In the genomic region with DNA sequence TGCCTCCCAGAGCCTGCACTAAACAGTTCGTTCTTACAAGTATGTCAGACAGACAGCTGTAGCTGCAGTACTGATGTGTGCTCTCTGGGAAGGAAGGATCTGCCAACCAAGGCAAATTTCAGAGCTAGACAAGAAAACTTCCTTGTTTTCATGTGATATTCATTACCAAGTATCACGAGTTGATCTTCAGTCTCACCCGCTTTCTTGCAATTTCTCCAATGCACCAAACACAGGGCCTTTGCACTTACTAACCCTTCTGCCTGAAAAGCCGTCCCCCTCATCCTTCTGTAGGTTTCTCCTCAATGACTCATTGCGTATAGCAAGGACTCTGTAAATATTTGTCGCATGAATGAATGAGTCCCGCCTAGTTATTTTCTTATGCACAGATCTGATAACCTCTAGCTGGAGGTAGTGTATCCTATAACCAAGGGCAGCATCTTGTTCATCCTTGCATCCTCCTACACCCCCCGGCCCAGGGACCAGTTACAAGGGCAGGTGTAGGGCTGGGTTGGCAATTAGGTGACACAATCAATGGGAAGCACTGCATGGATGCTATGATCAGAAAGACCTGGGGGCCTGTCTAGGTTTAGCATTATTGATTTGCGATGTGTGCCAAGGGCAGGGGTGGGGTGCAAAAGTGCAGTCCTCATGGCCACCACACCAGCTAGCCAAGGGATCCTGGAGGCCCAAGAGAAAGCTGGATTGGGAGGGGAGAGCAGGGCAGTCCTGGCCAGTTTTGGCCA, we compare ENCODE assay signal across 10 cellular contexts. TPM values are rescaled to one million over a fixed set of nuclear protein-coding genes. Genes with fewer than 3 reads are reported as not detected.
DNase-seq lines count a peak whose midpoint lies in the region; ATAC-seq and TF ChIP-seq lines count a peak whose summit lies in the region.
"Had no signal": no experiment of that assay in that cellular context is flagged by ENCODE, and none has a peak within 500 bp of the region (broad histone marks: within the 10 kb centered on the region; RNA-seq: fewer than 3 reads in every experiment).

No MANE protein-coding gene starts in this region.

- no peaks in the 10 kb centered on the region for H3K9me3 ChIP-seq in iPS-15b (ENCODE audit: control insufficient read depth, insufficient read depth, low read length)
- H3K9me3 ChIP-seq in suprapubic skin, result no peaks in the 10 kb centered on the region
- H3K9me3 ChIP-seq: SJCRH30 had no signal

- POLR2A ChIA-PET in activated CD4-positive, alpha-beta T cell treated with anti-CD3 and anti-CD28 coated beads, Interleukin-2, amount 10 ng/mL, durations not matched to agents 7 days and 5 days (lab: Charles Lee), result no interaction called here

- H3K4me3 ChIP-seq in WI38 (ENCODE audit: low read depth, low read length) (peak overlapping the region; percentile 81), iPS-15b (ENCODE audit: low read depth, low read length) (peak overlapping the region; percentile 76), suprapubic skin (peak overlapping the region; percentile 80)
- H3K4me3 ChIP-seq: SJCRH30 had no signal

- CTCF ChIA-PET in activated CD4-positive, alpha-beta T cell treated with anti-CD3 and anti-CD28 coated beads, Interleukin-2, amount 10 ng/mL, durations not matched to agents 7 days and 5 days (lab: Charles Lee), result interaction anchor here (0.6 to 1.6 kb wide), 10 partner anchors 8 to 276 kb away, joined by 3 to 8 read pairs (median 4); no protein-coding TSS in a partner anchor

- peaks cover 14% of the 10 kb centered on the region for H3K36me3 ChIP-seq in iPS-15b (ENCODE audit: control insufficient read depth, insufficient read depth, low read length)
- H3K36me3 ChIP-seq in suprapubic skin, result no peaks in the 10 kb centered on the region
- H3K36me3 ChIP-seq: SJCRH30 had no signal

- no peak for DNase-seq in activated CD4-positive, alpha-beta T cell treated with anti-CD3 and anti-CD28 coated beads, Interleukin-2, amount 10 ng/mL, durations not matched to agents 7 days and 5 days
- DNase-seq in activated CD4-positive, alpha-beta T cell treated with anti-CD3 and anti-CD28 coated beads for 1 hour, result no peak
- DNase-seq in suprapubic skin (ENCODE audit: low spot score in 2 of 2) (no peak), GM20000 (ENCODE audit: low spot score) (no peak)
- DNase-seq: CD4-positive, CD25-positive, alpha-beta regulatory T cell; SJCRH30 had no signal

- peak overlapping the region; percentile 89 for H3K4me3 Mint-ChIP-seq in activated CD4-positive, alpha-beta T cell treated with anti-CD3 and anti-CD28 coated beads, Interleukin-2, amount 10 ng/mL, durations not matched to agents 7 days and 5 days

- H3K4me1 ChIP-seq in iPS-15b (ENCODE audit: control insufficient read depth, insufficient read depth, low read length), result peaks cover 14% of the 10 kb centered on the region
- H3K4me1 ChIP-seq in suprapubic skin, result peaks cover 35% of the 10 kb centered on the region
- H3K4me1 ChIP-seq: SJCRH30 had no signal

- peaks cover 18% of the 10 kb centered on the region for H3K4me1 Mint-ChIP-seq in activated CD4-positive, alpha-beta T cell treated with anti-CD3 and anti-CD28 coated beads, Interleukin-2, amount 10 ng/mL, durations not matched to agents 7 days and 5 days

- H3K27ac Mint-ChIP-seq in activated CD4-positive, alpha-beta T cell treated with anti-CD3 and anti-CD28 coated beads, Interleukin-2, amount 10 ng/mL, durations not matched to agents 7 days and 5 days, result no peak overlapping the region

- no peaks in the 10 kb centered on the region for H3K9me3 Mint-ChIP-seq in activated CD4-positive, alpha-beta T cell treated with anti-CD3 and anti-CD28 coated beads, Interleukin-2, amount 10 ng/mL, durations not matched to agents 7 days and 5 days
- H3K9me3 Mint-ChIP-seq: CD4-positive, CD25-positive, alpha-beta regulatory T cell had no signal

- peaks cover 13% of the 10 kb centered on the region for H3K27me3 ChIP-seq in iPS-15b (ENCODE audit: control insufficient read depth, insufficient read depth, low read length)
- H3K27me3 ChIP-seq in suprapubic skin, result peaks cover 3% of the 10 kb centered on the region

- H3K36me3 Mint-ChIP-seq in activated CD4-positive, alpha-beta T cell treated with anti-CD3 and anti-CD28 coated beads, Interleukin-2, amount 10 ng/mL, durations not matched to agents 7 days and 5 days (ENCODE audit: low read depth), result peaks cover 13% of the 10 kb centered on the region
- H3K36me3 Mint-ChIP-seq: CD4-positive, CD25-positive, alpha-beta regulatory T cell had no signal

- TF ChIP-seq POLR2A in suprapubic skin (IDR thresholded peaks at IDR 0.05), result no peak

- no peak for TF ChIP-seq EP300 in suprapubic skin (IDR thresholded peaks at IDR 0.05)

- TF ChIP-seq CTCF in WI38 (IDR thresholded peaks at IDR 0.05; ENCODE audit: low read depth, low read length) (no peak), suprapubic skin (IDR thresholded peaks at IDR 0.05) (no peak), GM20000 (IDR thresholded peaks at IDR 0.05; ENCODE audit: extremely low read depth, missing control alignments) (no peak)

- no peak overlapping the region for H3K27ac ChIP-seq in suprapubic skin
- H3K27ac ChIP-seq: SJCRH30 had no signal

- 85% methylated on average over 9 of the region's 9 CpGs for WGBS in suprapubic skin

- ATAC-seq in HG03457 (IDR thresholded peaks at IDR 0.05; ENCODE audit: unreplicated experiment) (no peak), HG02571 (IDR thresholded peaks at IDR 0.05; ENCODE audit: unreplicated experiment) (no peak)

- no peak overlapping the region for H3K9ac ChIP-seq in iPS-15b (ENCODE audit: low read depth, low read length)

- peaks cover 22% of the 10 kb centered on the region for H3K27me3 Mint-ChIP-seq in activated CD4-positive, alpha-beta T cell treated with anti-CD3 and anti-CD28 coated beads, Interleukin-2, amount 10 ng/mL, durations not matched to agents 7 days and 5 days

RNA-seq across cellular contexts. Expression of a gene that starts 51.3 kb away (rescaled TPM):
- 1 to 10 TPM; 3.4 to 5.7 TPM for total RNA-seq in activated CD4-positive, alpha-beta T cell treated with anti-CD3 and anti-CD28 coated beads, Interleukin-2, amount 10 ng/mL, durations not matched to agents 7 days and 5 days
- 10 to 100 TPM; 38.9 to 62.8 (median 44.2) TPM for total RNA-seq in suprapubic skin
- total RNA-seq: SJCRH30 had no signal

RNA-seq across cellular contexts. Expression of a gene that starts 54.3 kb away (rescaled TPM):
- total RNA-seq in activated CD4-positive, alpha-beta T cell treated with anti-CD3 and anti-CD28 coated beads, Interleukin-2, amount 10 ng/mL, durations not matched to agents 7 days and 5 days, result 10 to 100 TPM; 15.1 to 15.3 TPM
- total RNA-seq in suprapubic skin, result 100 to 1,000 TPM in 2 of 4 donors, 10 to 100 TPM in 2; 83.6 to 130 (median 106) TPM

Comparison
In these comparisons a context has a peak if more than half of its experiments do, and no peak if none do; other contexts are left out.
1. RNA of a gene that starts 51.3 kb away (total RNA-seq): 38.9 to 62.8 TPM in suprapubic skin; 3.4 to 5.7 TPM in activated CD4-positive, alpha-beta T cell treated with anti-CD3 and anti-CD28 coated beads, Interleukin-2, amount 10 ng/mL, durations not matched to agents 7 days and 5 days; every median in the first group is over 4 times any median in the second.
2. RNA of a gene that starts 54.3 kb away (total RNA-seq): 83.6 to 130 TPM in suprapubic skin; 15.1 to 15.3 TPM in activated CD4-positive, alpha-beta T cell treated with anti-CD3 and anti-CD28 coated beads, Interleukin-2, amount 10 ng/mL, durations not matched to agents 7 days and 5 days; every median in the first group is over 4 times any median in the second.
3. Peak in every context shown above with its lines, with median percentiles within 50 percentile points of each other: H3K4me3 ChIP-seq.